In genomic region chr6:170255426-170256125, GRCh38 we compare ENCODE assay signal across 28 cellular contexts. TPM values are rescaled to one million over a fixed set of nuclear protein-coding genes. Genes with fewer than 3 reads are reported as not detected.
DNase-seq lines count a peak whose midpoint lies in the region; ATAC-seq lines count a peak whose summit lies in the region.
"Had no signal": no experiment of that assay in that cellular context is flagged by ENCODE, and none has a peak within 500 bp of the region (broad histone marks: within the 10 kb centered on the region; RNA-seq: fewer than 3 reads in every experiment).

No MANE protein-coding gene starts in this region.

- H3K27ac ChIP-seq in BLaER1 (no peak overlapping the region), trophoblast cell (ENCODE audit: low read depth, low read length) (no peak overlapping the region)
- H3K27ac ChIP-seq: A549, C4-2B, RWPE1, SK-N-MC had no signal

- no peak overlapping the region for H2AK5ac ChIP-seq in trophoblast cell (ENCODE audit: low read length)

- H4K91ac ChIP-seq in trophoblast cell (ENCODE audit: low read depth, low read length) = no peak overlapping the region

- H3K79me2 ChIP-seq in trophoblast cell (ENCODE audit: control insufficient read depth, insufficient read depth, low read length, poor library complexity) = no peaks in the 10 kb centered on the region

- H3K9ac ChIP-seq in BLaER1 (no peak overlapping the region), trophoblast cell (ENCODE audit: low read length) (no peak overlapping the region)

- no CpG with 5 or more reads among the region's 32 CpGs for WGBS in trophoblast cell (ENCODE audit: extremely low coverage, insufficient coverage, insufficient read length)

- H3K36me3 ChIP-seq in BLaER1 = no peaks in the 10 kb centered on the region
- no peaks in the 10 kb centered on the region for H3K36me3 ChIP-seq in trophoblast cell (ENCODE audit: control insufficient read depth in 1 of 2, insufficient read depth in 2 of 2, low read length in 2 of 2)

- H2BK12ac ChIP-seq in trophoblast cell (ENCODE audit: low read length) = no peak overlapping the region

- no peak overlapping the region for H3K18ac ChIP-seq in trophoblast cell (ENCODE audit: low read length)

- no peak overlapping the region for H2AFZ ChIP-seq in trophoblast cell (ENCODE audit: insufficient read depth, low read length, poor library complexity)

- H3K4me3 ChIP-seq in BLaER1 (no peak overlapping the region), trophoblast cell (ENCODE audit: low read depth, low read length) (no peak overlapping the region)
- H3K4me3 ChIP-seq: A549, SK-N-MC had no signal

- H3K27me3 ChIP-seq in BLaER1 = no peaks in the 10 kb centered on the region
- H3K27me3 ChIP-seq in trophoblast cell (ENCODE audit: insufficient read depth, low read length) = no peaks in the 10 kb centered on the region

- peak overlapping the region; percentile 26 for H3K4me2 ChIP-seq in BLaER1
- no peak overlapping the region for H3K4me2 ChIP-seq in trophoblast cell (ENCODE audit: low read length)
- H3K4me2 ChIP-seq: A549 had no signal

- no peaks in the 10 kb centered on the region for H3K79me1 ChIP-seq in trophoblast cell (ENCODE audit: low read length)

- intact Hi-C loops in sciatic nerve (cut with DNase I) = no loop called here

- no peak overlapping the region for H2BK5ac ChIP-seq in trophoblast cell (ENCODE audit: low read depth, low read length, poor library complexity)

- peak; percentile 3 for DNase-seq in Caki2 (ENCODE audit: low read depth)
- peak; percentile 8 for DNase-seq in dermis blood vessel endothelial cell
- peak; percentile 46 for DNase-seq in sciatic nerve (ENCODE audit: low spot score)
- no peak for DNase-seq in trophoblast cell
- DNase-seq: AML-193; CD8-positive, alpha-beta T cell; DMS79 treated with DMSO at 0.1 percent for 48 hours; GF-D8; Karpas-422; NCI-H1092 treated with DMSO at 0.1 percent for 48 hours; NCI-H1436; NCI-H187; NCI-H2081 treated with DMSO at 0.1 percent for 48 hours; NCI-H2171; NCI-H226; NCI-H510A; NCI-H69; SIG-M5 had no signal

- H4K12ac ChIP-seq in trophoblast cell (ENCODE audit: low read depth, low read length) = no peak overlapping the region

- no peak overlapping the region for H3K14ac ChIP-seq in trophoblast cell (ENCODE audit: low read length)

- no peak overlapping the region for H4K8ac ChIP-seq in trophoblast cell (ENCODE audit: low read depth, low read length)

- in situ Hi-C loops in Caki2 (cut with HindIII; ENCODE audit: low pct_unique_long_range_greater_than_20kb, low sequenced_read_pairs) = loop anchor here (10.0 kb wide), 1 partner anchor 259 kb away; no protein-coding TSS in a partner anchor

- no peak overlapping the region for H3K23ac ChIP-seq in trophoblast cell (ENCODE audit: low read length)

- no peaks in the 10 kb centered on the region for H4K20me1 ChIP-seq in BLaER1

- H3K4ac ChIP-seq in trophoblast cell (ENCODE audit: low read depth, low read length) = no peak overlapping the region

- no peaks in the 10 kb centered on the region for H3K9me3 ChIP-seq in BLaER1
- H3K9me3 ChIP-seq in trophoblast cell (ENCODE audit: insufficient read depth, low read depth, low read length) = no peaks in the 10 kb centered on the region
- H3K9me3 ChIP-seq: A549, Caco-2 had no signal

- ATAC-seq in sciatic nerve = no peak
- ATAC-seq in HG03378 (IDR thresholded peaks at IDR 0.05; ENCODE audit: unreplicated experiment) = no peak
- ATAC-seq in GM18858 (IDR thresholded peaks at IDR 0.05; ENCODE audit: unreplicated experiment) = no peak
- ATAC-seq: A549; CD8-positive, alpha-beta T cell; HCT116; HepG2 had no signal

- H3K4me1 ChIP-seq in BLaER1 = peaks cover 16% of the 10 kb centered on the region
- H3K4me1 ChIP-seq in trophoblast cell (ENCODE audit: control insufficient read depth in 1 of 2, insufficient read depth in 2 of 2, low read length in 2 of 2) = no peaks in the 10 kb centered on the region
- H3K4me1 ChIP-seq: A549, Caco-2 had no signal

- no peak overlapping the region for H2BK120ac ChIP-seq in trophoblast cell (ENCODE audit: insufficient read depth, low read length, poor library complexity)

RNA-seq across cellular contexts. Expression of gene DLL1, which starts 35.3 kb away (rescaled TPM):
- total RNA-seq in Caki2 (2014; rRNA removed; shearing (Covaris generic); ENCODE audit: low replicate concordance) = 0.49 and 1.1 TPM in 2 replicates
- total RNA-seq in dermis blood vessel endothelial cell (7.5 and 7.6 TPM in 2 replicates), sciatic nerve (15.4 TPM)
- polyA plus RNA-seq in trophoblast cell (2013) = 5.2 and 5.8 TPM in 2 replicates
- total RNA-seq: HepG2 had no signal
- polyA plus RNA-seq: HepG2 had no signal

RNA-seq across cellular contexts. Expression of gene FAM120B, which starts 51.0 kb away (rescaled TPM):
- 6.3 and 10.1 TPM in 2 replicates for total RNA-seq in Caki2 (2014; rRNA removed; shearing (Covaris generic); ENCODE audit: low replicate concordance)
- 12.8 and 18.1 TPM in 2 replicates for total RNA-seq in dermis blood vessel endothelial cell
- total RNA-seq in sciatic nerve = 36.5 TPM
- polyA plus RNA-seq in trophoblast cell (2013) = 17.9 and 18.0 TPM in 2 replicates

Comparison
In these comparisons a context has a peak if more than half of its experiments do, and no peak if none do; other contexts are left out.
1. DNase-seq: peak in Caki2 (single experiment), dermis blood vessel endothelial cell (single experiment) and sciatic nerve (single experiment); none in trophoblast cell (0 of 2).